In the genomic region with DNA sequence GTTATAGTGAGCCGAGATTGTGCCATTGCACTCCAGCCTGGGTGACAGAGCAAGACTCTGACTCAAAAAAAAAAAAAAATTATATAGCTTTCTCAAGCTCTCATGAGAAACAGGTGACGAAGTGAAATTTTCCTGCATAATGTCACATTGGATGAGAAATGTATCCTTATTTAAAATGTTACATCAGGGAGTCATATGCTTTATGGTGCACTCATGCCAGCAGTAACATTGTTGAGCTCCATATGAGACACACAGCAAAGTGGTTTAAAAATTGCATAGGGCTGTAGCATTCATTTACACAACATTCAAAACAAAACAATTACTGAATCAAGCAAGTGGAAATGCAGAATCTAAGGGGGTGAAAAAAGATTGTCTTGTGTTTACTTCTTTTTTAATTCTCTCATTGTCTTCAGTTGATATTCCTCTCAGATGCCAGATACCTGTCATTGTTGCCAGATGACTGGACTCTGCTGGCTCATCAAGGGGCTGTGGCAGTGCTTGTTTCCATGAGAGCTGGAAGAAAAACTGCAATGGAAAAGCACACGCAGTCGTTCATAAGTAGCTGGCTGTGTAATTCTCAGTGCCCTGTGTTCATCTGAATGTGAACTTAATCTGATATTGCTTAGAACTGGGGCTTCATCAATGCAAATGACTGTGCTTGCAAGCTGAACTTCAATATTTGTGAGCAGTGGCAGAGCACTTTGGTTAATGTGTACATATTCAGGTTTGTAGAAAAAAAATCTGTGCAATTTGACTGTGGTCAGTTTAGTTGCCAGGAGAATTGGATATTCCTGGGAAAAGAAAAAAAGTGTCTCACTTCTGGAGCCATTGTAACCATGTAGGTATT, we compare ENCODE assay signal across 10 cellular contexts.
DNase-seq lines count a peak whose midpoint lies in the region; TF ChIP-seq lines count a peak whose summit lies in the region.
"Had no signal": no experiment of that assay in that cellular context is flagged by ENCODE, and none has a peak within 500 bp of the region (broad histone marks: within the 10 kb centered on the region; RNA-seq: fewer than 3 reads in every experiment).

No MANE protein-coding gene starts in this region.

- no peak for TF ChIP-seq CTCF in mesothelial cell of epicardium (IDR thresholded peaks at IDR 0.05; ENCODE audit: unreplicated experiment)

- peaks cover 18% of the 10 kb centered on the region for H3K9me3 Mint-ChIP-seq in mesothelial cell of epicardium

- H3K4me3 Mint-ChIP-seq in mesothelial cell of epicardium: no peak overlapping the region
- H3K4me3 Mint-ChIP-seq: CD4-positive, CD25-positive, alpha-beta regulatory T cell had no signal

- peak overlapping the region; percentile 32 for H3K27ac ChIP-seq in cingulate gyrus (ENCODE audit: low read depth, low read length)

- peaks cover 8% of the 10 kb centered on the region for H3K36me3 Mint-ChIP-seq in mesothelial cell of epicardium
- H3K36me3 Mint-ChIP-seq: CD4-positive, CD25-positive, alpha-beta regulatory T cell had no signal

- peaks cover 28% of the 10 kb centered on the region for H3K4me1 Mint-ChIP-seq in mesothelial cell of epicardium

- H3K27me3 Mint-ChIP-seq in mesothelial cell of epicardium (ENCODE audit: low read depth): no peaks in the 10 kb centered on the region
- H3K27me3 Mint-ChIP-seq: CD4-positive, CD25-positive, alpha-beta regulatory T cell had no signal

- peak overlapping the region; percentile 77 for H3K27ac Mint-ChIP-seq in mesothelial cell of epicardium
- H3K27ac Mint-ChIP-seq: CD4-positive, CD25-positive, alpha-beta regulatory T cell had no signal

- peak; percentile 54 for DNase-seq in AG08395 (ENCODE audit: low spot score)
- DNase-seq in LHCN-M2 (ENCODE audit: low read depth): peak; percentile 79
- DNase-seq in mesothelial cell of epicardium (ENCODE audit: low spot score in 2 of 2, unreplicated experiment in 2 of 2): no peak
- no peak for DNase-seq in SKM-1 treated with dmso at 0.1 percent for 144 hours (lab: John Stamatoyannopoulos, UW; ENCODE audit: unreplicated experiment)
- DNase-seq in amniotic stem cell (lab: John Stamatoyannopoulos, UW): no peak
- DNase-seq in SHP77 treated with DMSO at 0.1 percent for 48 hours (lab: John Stamatoyannopoulos, UW): no peak
- no peak for DNase-seq in Kasumi-1 (lab: John Stamatoyannopoulos, UW)
- DNase-seq: activated CD4-positive, alpha-beta T cell treated with anti-CD3 and anti-CD28 coated beads, Interleukin-2, amount 50 U/mL, for 1 hour; CD4-positive, CD25-positive, alpha-beta regulatory T cell had no signal

Comparison
In these comparisons a context has a peak if more than half of its experiments do, and no peak if none do; other contexts are left out.
1. DNase-seq: peak in AG08395 (single experiment) and LHCN-M2 (single experiment); none in mesothelial cell of epicardium (0 of 2), SKM-1 treated with dmso at 0.1 percent for 144 hours (single experiment), amniotic stem cell (single experiment), SHP77 treated with DMSO at 0.1 percent for 48 hours (single experiment) and Kasumi-1 (0 of 2).